Comparison of ENCODE assay signal across 28 cellular contexts in the genomic region with DNA sequence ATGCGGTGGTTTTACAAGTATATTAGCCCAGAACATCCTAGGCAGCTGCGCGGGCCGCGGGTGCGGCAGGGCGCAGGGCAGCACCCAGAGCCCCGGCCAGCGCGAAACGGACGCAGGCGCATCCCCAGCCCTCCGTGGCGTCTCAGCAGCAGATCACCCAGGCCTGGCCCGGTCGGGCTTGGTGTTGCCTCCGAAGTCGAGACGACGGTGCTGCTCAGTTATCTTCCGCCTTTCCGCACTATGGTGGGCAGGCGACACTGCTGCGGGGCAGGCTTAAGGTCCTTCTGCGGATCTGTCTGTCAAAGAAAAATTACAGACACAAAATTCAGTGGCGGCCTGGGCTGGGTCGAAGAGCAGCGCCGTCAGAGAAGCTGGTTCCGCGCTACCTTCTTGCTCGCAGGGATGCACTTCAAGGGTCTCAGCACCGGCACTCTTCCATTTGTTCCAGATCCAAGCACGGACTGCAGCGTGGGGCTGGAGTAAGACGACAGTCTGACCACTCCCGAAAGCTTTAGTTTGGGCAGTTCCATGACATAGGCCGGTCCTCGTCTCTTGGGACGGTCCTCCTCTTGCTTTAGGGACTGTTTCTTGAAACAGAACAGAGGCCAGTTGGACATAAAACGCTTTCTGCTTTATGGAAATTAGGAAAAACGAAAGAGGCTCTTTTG.
"Had no signal": no experiment of that assay in that cellular context is flagged by ENCODE, and none has a peak within 500 bp of the region (broad histone marks: within the 10 kb centered on the region; RNA-seq: fewer than 3 reads in every experiment).

No MANE protein-coding gene starts in this region.

- H3K4me1 ChIP-seq: gastrocnemius medialis, parathyroid adenoma, prostate gland, sigmoid colon had no signal

- H3K36me3 ChIP-seq: gastrocnemius medialis, prostate gland had no signal

- ATAC-seq: effector memory CD8-positive, alpha-beta T cell; esophagus mucosa; gastrocnemius medialis; left lobe of liver; mucosa of descending colon; natural killer cell treated with Interleukin-12 subunit alpha and Interleukin-12 subunit beta and Interleukin-15 and Interleukin-18, amount 100 ng/mL, for 72 hours; stimulated activated memory B cell treated with anti-CD40 and anti-IgM and Interleukin-4, amounts not matched to agents 10 μg/mL and 1 μg/mL and 100 μg/mL, for 72 hours; stimulated activated naive CD8-positive, alpha-beta T cell treated with anti-CD3 and anti-CD28 coated beads, Interleukin-15, Interleukin-2, amounts not matched to agents 100 U/mL and 50 U/mL, for 24 hours had no signal

- H3K27me3 ChIP-seq: gastrocnemius medialis, neutrophil, right atrium auricular region, sigmoid colon, testis, tibial artery had no signal

- H3K4me3 Mint-ChIP-seq: effector memory CD8-positive, alpha-beta T cell; mesothelial cell of epicardium; naive B cell; natural killer cell treated with Interleukin-12 subunit alpha and Interleukin-12 subunit beta and Interleukin-15 and Interleukin-18, amount 100 ng/mL, for 72 hours; neural crest cell; stimulated activated memory B cell treated with anti-CD40 and anti-IgM and Interleukin-4, amounts not matched to agents 10 μg/mL and 1 μg/mL and 100 μg/mL, for 72 hours; type B pancreatic cell had no signal

- H3K27ac Mint-ChIP-seq: effector memory CD8-positive, alpha-beta T cell; mesothelial cell of epicardium; natural killer cell treated with Interleukin-12 subunit alpha and Interleukin-12 subunit beta and Interleukin-15 and Interleukin-18, amount 100 ng/mL, for 72 hours; stimulated activated memory B cell treated with anti-CD40 and anti-IgM and Interleukin-4, amounts not matched to agents 10 μg/mL and 1 μg/mL and 100 μg/mL, for 72 hours; type B pancreatic cell had no signal

- FAIRE-seq: keratinocyte had no signal

- H3K9me3 Mint-ChIP-seq: effector memory CD8-positive, alpha-beta T cell; mesothelial cell of epicardium; naive B cell; natural killer cell treated with Interleukin-12 subunit alpha and Interleukin-12 subunit beta and Interleukin-15 and Interleukin-18, amount 100 ng/mL, for 72 hours; neural crest cell; stimulated activated memory B cell treated with anti-CD40 and anti-IgM and Interleukin-4, amounts not matched to agents 10 μg/mL and 1 μg/mL and 100 μg/mL, for 72 hours; type B pancreatic cell had no signal

- H3K9ac ChIP-seq: parathyroid adenoma had no signal

- H3K27me3 Mint-ChIP-seq: effector memory CD8-positive, alpha-beta T cell; naive B cell; natural killer cell treated with Interleukin-12 subunit alpha and Interleukin-12 subunit beta and Interleukin-15 and Interleukin-18, amount 100 ng/mL, for 72 hours; stimulated activated memory B cell treated with anti-CD40 and anti-IgM and Interleukin-4, amounts not matched to agents 10 μg/mL and 1 μg/mL and 100 μg/mL, for 72 hours; type B pancreatic cell had no signal

- H3K4me1 Mint-ChIP-seq: naive B cell; neural crest cell; stimulated activated memory B cell treated with anti-CD40 and anti-IgM and Interleukin-4, amounts not matched to agents 10 μg/mL and 1 μg/mL and 100 μg/mL, for 72 hours had no signal

- H2AFZ ChIP-seq: parathyroid adenoma had no signal

- H3K9me3 ChIP-seq: gastrocnemius medialis, mucosa of descending colon, neutrophil, prostate gland, right atrium auricular region, sigmoid colon, testis, tibial artery had no signal

- H3K27ac ChIP-seq: coronary artery, epithelial cell of prostate, gastrocnemius medialis, neutrophil, parathyroid adenoma, prostate gland, right atrium auricular region, sigmoid colon, testis, tibial artery had no signal

- H3K4me3 ChIP-seq: coronary artery, gastrocnemius medialis, mucosa of descending colon, prostate gland, right atrium auricular region, sigmoid colon, testis, tibial artery had no signal

- DNase-seq: dermis blood vessel endothelial cell; effector memory CD8-positive, alpha-beta T cell; foreskin fibroblast; gastrocnemius medialis; head of caudate nucleus; mesenchymal stem cell; mucosa of descending colon; naive B cell; sigmoid colon; stimulated activated CD4-positive, alpha-beta T cell treated with anti-CD3 and anti-CD28 coated beads, Interleukin-4, amount 100 ng/mL, for 4 hours; stimulated activated naive CD8-positive, alpha-beta T cell treated with anti-CD3 and anti-CD28 coated beads, Interleukin-15, Interleukin-2, amounts not matched to agents 100 U/mL and 50 U/mL, for 24 hours; substantia nigra; testis; tibial artery had no signal

- H3K36me3 Mint-ChIP-seq: natural killer cell treated with Interleukin-12 subunit alpha and Interleukin-12 subunit beta and Interleukin-15 and Interleukin-18, amount 100 ng/mL, for 72 hours had no signal

- H3K79me2 ChIP-seq: parathyroid adenoma had no signal
